Comparison of ENCODE assay signal across 8 cellular contexts in the genomic region with DNA sequence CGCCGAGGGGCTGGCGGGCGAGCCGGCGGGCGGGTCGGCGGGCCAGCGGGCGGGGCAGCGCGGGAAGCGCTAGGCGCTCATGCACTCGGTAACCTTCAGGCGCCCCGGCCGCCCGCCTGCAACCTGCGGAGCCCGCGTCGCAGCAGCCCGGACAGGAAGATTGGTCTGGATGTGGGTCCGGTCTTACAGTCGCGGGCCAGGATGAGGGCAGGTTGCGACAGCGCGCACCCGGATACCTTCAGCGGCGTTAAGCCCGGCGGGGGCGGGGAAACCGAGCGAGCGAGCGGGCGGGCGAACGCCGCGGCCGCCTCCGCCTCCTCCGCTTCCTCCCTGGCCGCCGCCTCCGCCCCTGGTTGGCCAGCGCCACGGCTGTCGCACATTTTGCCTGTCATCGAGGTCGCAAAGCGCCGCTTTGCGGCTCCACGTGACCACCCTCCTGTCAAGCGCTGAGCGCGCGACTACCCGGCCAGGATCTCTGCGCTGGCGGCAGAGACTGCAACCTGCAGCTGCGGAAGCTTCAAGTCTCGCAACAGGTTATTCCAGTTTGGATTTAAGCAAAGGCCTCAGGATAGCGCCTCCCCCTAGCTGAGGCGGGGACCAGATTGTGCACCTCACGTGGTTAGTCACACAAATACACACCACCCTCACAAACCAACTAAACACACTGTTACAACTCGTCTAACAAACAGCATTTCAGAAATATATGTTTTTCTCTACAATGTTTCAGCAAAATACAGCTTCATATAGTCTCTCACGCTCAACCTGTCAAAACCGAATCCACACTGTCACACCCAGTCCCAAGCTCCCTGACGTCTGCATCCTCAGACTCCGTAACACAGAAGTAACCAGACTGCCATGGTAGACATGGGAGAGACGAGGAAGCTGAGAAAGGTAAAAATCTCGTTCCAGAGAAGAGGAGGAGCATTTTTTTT. TPM values are rescaled to one million over a fixed set of nuclear protein-coding genes. Genes with fewer than 3 reads are reported as not detected.
DNase-seq lines count a peak whose midpoint lies in the region; ATAC-seq, FAIRE-seq and TF ChIP-seq lines count a peak whose summit lies in the region.

A gene (minus strand): TSS at position 355 of the 932 bp plus-strand sequence. CDS start 456 bp downstream, outside the sequence.

- peaks cover 4% of the 10 kb centered on the region; the same call in 1 of the 2 replicates for H3K79me1 ChIP-seq in H1 (ENCODE audit: low read depth, low read length)
- H3K79me1 ChIP-seq in mesenchymal stem cell (replicated peaks; ENCODE audit: low read length, poor library complexity, severe bottlenecking) = no peaks in the 10 kb centered on the region

- peak; percentile 88 for DNase-seq in COLO829 (ENCODE audit: low spot score)
- DNase-seq in HS-27A (ENCODE audit: low read depth) = peak; percentile 92
- peak; percentile 95 for DNase-seq in NK-92 treated with Interleukin-12 subunit alpha and Interleukin-12 subunit beta, amount 100 ng/mL, for 24 hours (lab: John Stamatoyannopoulos, UW)
- peak; percentile 87 to 96 (median 94) for DNase-seq in activated CD8-positive, alpha-beta memory T cell treated with anti-CD3 and anti-CD28 coated beads for 48 hours (ENCODE audit: low read depth in 2 of 3, low spot score in 2 of 3)
- peak; percentile 97 to 98 for DNase-seq in H1 (ENCODE audit: low read depth in 1 of 2, low spot score in 2 of 2)
- peak; percentile 97 for DNase-seq in mesenchymal stem cell
- DNase-seq in stimulated activated CD8-positive, alpha-beta memory T cell treated with anti-CD3 and anti-CD28 coated beads, Interleukin-12 subunit alpha, Interleukin-12 subunit beta, amount 100 ng/mL, for 4 hours (ENCODE audit: low read depth) = peak; percentile 97

- H2BK15ac ChIP-seq in H1 (ENCODE audit: low read length) = no peak within 1 kb of the TSS
- H2BK15ac ChIP-seq in mesenchymal stem cell (ENCODE audit: low read depth, poor library complexity, severe bottlenecking) = no peak within 1 kb of the TSS

- H3K27me3 ChIP-seq in H1 (replicated peaks in 1 of 4; ENCODE audit: control insufficient read depth in 3 of 4, extremely low read depth in 1 of 4, insufficient read depth in 3 of 4, low read length in 3 of 4) (peaks cover 0 to 3% (median 1%) of the 10 kb centered on the region in 4 experiments; a peak in 2 of 7 replicates), mesenchymal stem cell (ENCODE audit: control insufficient read depth in 1 of 2, insufficient read depth in 1 of 2, low read length in 2 of 2) (no peaks in the 10 kb centered on the region)

- ATAC-seq in GM19467 (IDR thresholded peaks at IDR 0.05; ENCODE audit: unreplicated experiment) = peak; percentile 84

- POLR2A ChIA-PET in H1 (lab: Charles Lee; ENCODE audit: partially characterized antibody) = interaction anchor here (1.2 to 1.7 kb wide), 6 partner anchors 8 to 229 kb away, joined by 3 to 7 read pairs (median 4); a partner anchor contains a TSS

- H4K20me1 ChIP-seq in H1 (replicated peaks in 1 of 2; ENCODE audit: control insufficient read depth in 1 of 2, insufficient read depth in 2 of 2, low read length in 2 of 2) = no peaks in the 10 kb centered on the region

- H4K5ac ChIP-seq in H1 (ENCODE audit: insufficient read length, low read depth, low read length) = peak within 1 kb of the TSS; percentile 94

- H3K79me2 ChIP-seq in H1 (ENCODE audit: control insufficient read depth in 1 of 2, insufficient read depth in 2 of 2, low read length in 2 of 2) = peaks cover 3 to 37% of the 10 kb centered on the region in 2 experiments; a peak in 3 of 4 replicates

- H2BK5ac ChIP-seq in H1 (ENCODE audit: low read depth, low read length) = peak within 1 kb of the TSS; percentile 78; the same call in 1 of the 2 replicates
- H2BK5ac ChIP-seq in mesenchymal stem cell (ENCODE audit: low read depth, low read length, poor library complexity, severe bottlenecking) = peak within 1 kb of the TSS; percentile 40

- peak; percentile 3 to 60 (median 57) for TF ChIP-seq CTCF in H1 (IDR thresholded peaks at IDR 0.05; ENCODE audit: control extremely low read depth in 1 of 3, insufficient read depth in 1 of 3, low read depth in 1 of 3, low read length in 3 of 3)

- peak; percentile 93 for FAIRE-seq in H1 (lab: Jason Lieb, UNC)

- no peak within 1 kb of the TSS for H3K4ac ChIP-seq in H1 (replicated peaks; ENCODE audit: insufficient read length, low read depth, low read length)
- peak within 1 kb of the TSS in 1 of 2 experiments; percentile 54 for H3K4ac ChIP-seq in mesenchymal stem cell (ENCODE audit: low read depth in 1 of 2, low read length in 2 of 2)

- H2BK120ac ChIP-seq in H1 (replicated peaks; ENCODE audit: low read depth, low read length) (peak within 1 kb of the TSS; percentile 28), mesenchymal stem cell (ENCODE audit: low read depth, low read length) (no peak within 1 kb of the TSS)

- peak within 1 kb of the TSS; percentile 89 to 100 (median 94) for H3K4me3 ChIP-seq in H1 (ENCODE audit: extremely low read depth in 1 of 4, insufficient read depth in 2 of 4, low read depth in 3 of 4, low read length in 4 of 4)
- H3K4me3 ChIP-seq in mesenchymal stem cell (ENCODE audit: insufficient read depth in 1 of 2, low read depth in 1 of 2, low read length in 2 of 2) = peak within 1 kb of the TSS; percentile 88

- H2AFZ ChIP-seq in H1 (ENCODE audit: low read length) (peak within 1 kb of the TSS; percentile 85), mesenchymal stem cell (ENCODE audit: low read depth, low read length) (peak within 1 kb of the TSS; percentile 83)

- H3K9ac ChIP-seq in H1 (replicated peaks in 1 of 4; ENCODE audit: extremely low read depth in 1 of 4, low read depth in 3 of 4, low read length in 3 of 4) (peak within 1 kb of the TSS; percentile 76 to 96 (median 86)), mesenchymal stem cell (ENCODE audit: low read length) (peak within 1 kb of the TSS; percentile 89)

- 2% methylated on average over 45 of the region's 80 CpGs; no CpG with 5 or more reads in 1 of the 2 experiments for WGBS in H1 (ENCODE audit: extremely low coverage in 1 of 2, insufficient coverage in 1 of 2, insufficient read length in 1 of 2, insufficient replicate concordance in 2 of 2, low coverage in 1 of 2, low lambda C conversion rate in 2 of 2, missing lambda C conversion rate in 1 of 2), 2 experiments
- WGBS in mesenchymal stem cell = 1% methylated on average over 43 of the region's 80 CpGs

- no peak within 1 kb of the TSS for H3K14ac ChIP-seq in H1 (ENCODE audit: insufficient read length)
- no peak within 1 kb of the TSS for H3K14ac ChIP-seq in mesenchymal stem cell (ENCODE audit: low read length in 2 of 2)

- peaks cover 0 to 3% (median 0%) of the 10 kb centered on the region in 4 experiments; a peak in 2 of 7 replicates for H3K4me1 ChIP-seq in H1 (replicated peaks in 1 of 4; ENCODE audit: control insufficient read depth in 3 of 4, insufficient read depth in 4 of 4, low read length in 3 of 4)
- H3K4me1 ChIP-seq in mesenchymal stem cell (ENCODE audit: control insufficient read depth, insufficient read depth, low read depth, low read length) = no peaks in the 10 kb centered on the region

- CTCF ChIA-PET in H1 (lab: Charles Lee; ENCODE audit: partially characterized antibody) = interaction anchor here (0.7 to 2.1 kb wide), 14 partner anchors 8 to 591 kb away, joined by 3 to 13 read pairs (median 4); a partner anchor contains a TSS

- TF ChIP-seq POLR2A in H1 (IDR thresholded peaks at IDR 0.05; ENCODE audit: control extremely low read depth in 1 of 2, low read depth in 2 of 2, low read length in 2 of 2) = peak; percentile 83 to 89

- H3K18ac ChIP-seq in H1 (ENCODE audit: extremely low read depth, low read length) (peak within 1 kb of the TSS; percentile 87; the same call in 1 of the 2 replicates), mesenchymal stem cell (ENCODE audit: low read depth in 1 of 2, low read length in 2 of 2) (peak within 1 kb of the TSS; percentile 30 to 38)

- H3K27ac ChIP-seq in H1 (ENCODE audit: low read depth, low read length) = peak within 1 kb of the TSS; percentile 70; the same call in 1 of the 2 replicates
- H3K27ac ChIP-seq in mesenchymal stem cell (ENCODE audit: low read length, poor library complexity, severe bottlenecking) = peak within 1 kb of the TSS; percentile 38

- H4K91ac ChIP-seq in H1 (replicated peaks; ENCODE audit: insufficient read length, low read length) (no peak within 1 kb of the TSS), mesenchymal stem cell (ENCODE audit: low read length) (no peak within 1 kb of the TSS)

- H4K8ac ChIP-seq in H1 (ENCODE audit: extremely low read depth, insufficient read depth, low read length) = peak within 1 kb of the TSS; percentile 84; the same call in 1 of the 2 replicates
- peak within 1 kb of the TSS; percentile 85 for H4K8ac ChIP-seq in mesenchymal stem cell (ENCODE audit: low read length)

- H3K36me3 ChIP-seq in H1 (ENCODE audit: control insufficient read depth in 2 of 4, insufficient read depth in 4 of 4, low read length in 3 of 4) (no peaks in the 10 kb centered on the region), mesenchymal stem cell (ENCODE audit: control insufficient read depth in 1 of 2, insufficient read depth in 2 of 2, low read depth in 1 of 2, low read length in 2 of 2) (no peaks in the 10 kb centered on the region)

- peaks cover 11% of the 10 kb centered on the region for H3K23me2 ChIP-seq in H1 (ENCODE audit: low read depth, low read length)

- H3K9me3 ChIP-seq in H1 (ENCODE audit: insufficient read depth in 2 of 2, low read depth in 1 of 2, low read length in 1 of 2) (no peaks in the 10 kb centered on the region), mesenchymal stem cell (ENCODE audit: control insufficient read depth, low read length) (no peaks in the 10 kb centered on the region)

- no peak within 1 kb of the TSS for H2BK20ac ChIP-seq in H1 (ENCODE audit: low read length)

- peak within 1 kb of the TSS; percentile 82 for H3K56ac ChIP-seq in H1 (replicated peaks; ENCODE audit: insufficient read length, low read depth, low read length)

- 0 out of 2 replicates have a peak within 1 kb of the TSS, but pooled peaks have one; percentile 75 for H2BK12ac ChIP-seq in H1 (ENCODE audit: low read depth, low read length)
- H2BK12ac ChIP-seq in mesenchymal stem cell (ENCODE audit: low read length in 2 of 2) = no peak within 1 kb of the TSS

- TF ChIP-seq EP300 in H1 (IDR thresholded peaks at IDR 0.05; ENCODE audit: borderline replicate concordance in 1 of 2, low read depth in 2 of 2, low read length in 2 of 2) = peak in 1 of 2 experiments; percentile 65; a peak in 1 of 3 replicates

- H3K4me2 ChIP-seq in H1 (ENCODE audit: insufficient read depth in 1 of 2, low read depth in 2 of 2, low read length in 2 of 2) = peak within 1 kb of the TSS; percentile 77 to 88
- peak within 1 kb of the TSS; percentile 75 for H3K4me2 ChIP-seq in mesenchymal stem cell (ENCODE audit: low read length, poor library complexity, severe bottlenecking)

- no peak within 1 kb of the TSS for H3K23ac ChIP-seq in H1 (ENCODE audit: insufficient read length)
- no peak within 1 kb of the TSS for H3K23ac ChIP-seq in mesenchymal stem cell (ENCODE audit: low read length in 2 of 2)

- H2AK5ac ChIP-seq in H1 (ENCODE audit: low read depth, low read length) = no peak within 1 kb of the TSS
- H2AK5ac ChIP-seq in mesenchymal stem cell (ENCODE audit: low read length, severe bottlenecking) = no peak within 1 kb of the TSS

- peak; percentile 28 to 44; a peak in 3 of 4 replicates for TF ChIP-seq RAD21 in H1 (IDR thresholded peaks at IDR 0.05 in 1 of 2, conservative IDR thresholded peaks at IDR 0.05 in 1 of 2; ENCODE audit: low read depth in 2 of 2, low read length in 2 of 2)

RNA-seq across cellular contexts. Expression of the gene that starts here (rescaled TPM):
- total RNA-seq in H1 (2021; fragmentation: NEBNext Ultra II Directional; extraction: Animal tissue kit (Norgen Biotek cat#: 25700)) = 63.9 and 65.9 TPM in 2 replicates
- 5.9 and 10.8 TPM in 2 replicates for polyA plus RNA-seq in H1 (2011; rRNA removed)
- 16.2 TPM for polyA plus RNA-seq in H1 (2011; cell fraction: cytosol; rRNA removed)
- polyA plus RNA-seq in H1 (2011; cell fraction: nucleus; rRNA removed) = 4.7 TPM
- polyA plus RNA-seq in H1 (2012, experiment 1 of 2) = 41.9 to 60.7 TPM (median 46.5 TPM) in 4 replicates
- polyA plus RNA-seq in H1 (2012, experiment 2 of 2) = 7.3 TPM
- polyA plus RNA-seq in H1 (2013, experiment 1 of 2) = 21.9 TPM
- 23.1 TPM for polyA plus RNA-seq in H1 (2013, experiment 2 of 2)
- polyA minus RNA-seq in H1 (2011; rRNA and poly(A)+ RNA removed) = 44.3 and 62.3 TPM in 2 replicates
- 19.8 TPM for polyA minus RNA-seq in H1 (2011; cell fraction: cytosol; rRNA and poly(A)+ RNA removed)
- polyA minus RNA-seq in H1 (2011; cell fraction: nucleus; rRNA and poly(A)+ RNA removed) = 54.6 TPM
- 19.1 TPM for polyA plus RNA-seq in mesenchymal stem cell (2013, experiment 1 of 2)
- polyA plus RNA-seq in mesenchymal stem cell (2013, experiment 2 of 2) = 19.9 TPM

Comparison
In these comparisons a context has a peak if more than half of its experiments do, and no peak if none do; other contexts are left out.
1. Peak in every context shown above with its lines: DNase-seq, ATAC-seq, H3K4me3 ChIP-seq and H3K27ac ChIP-seq.